ENCODE assay signal across 8 cellular contexts in genomic region chr1:228102791-228103620, GRCh38. TPM values are rescaled to one million over a fixed set of nuclear protein-coding genes. Genes with fewer than 3 reads are reported as not detected.
DNase-seq lines count a peak whose midpoint lies in the region; ATAC-seq, FAIRE-seq and TF ChIP-seq lines count a peak whose summit lies in the region.

Gene C1orf35, minus strand, starts transcription at chr1:228103325. Its CDS starts 98 bp downstream, at chr1:228103227.

- H3K4me3 Mint-ChIP-seq in activated naive CD8-positive, alpha-beta T cell treated with anti-CD3 and anti-CD28 coated beads, Interleukin-2, amount 10 ng/mL, durations not matched to agents 7 days and 5 days = peak within 1 kb of the TSS; percentile 93

- POLR2A ChIA-PET in activated naive CD8-positive, alpha-beta T cell treated with anti-CD3 and anti-CD28 coated beads, Interleukin-2, amount 10 ng/mL, durations not matched to agents 7 days and 5 days (lab: Charles Lee) = interaction anchor here (1.0 to 1.2 kb wide), 2 partner anchors 20 to 24 kb away, joined by 3 to 5 read pairs; partner anchors contain the start of gene ARF1

- H3K9me3 Mint-ChIP-seq in activated naive CD8-positive, alpha-beta T cell treated with anti-CD3 and anti-CD28 coated beads, Interleukin-2, amount 10 ng/mL, durations not matched to agents 7 days and 5 days = no peaks in the 10 kb centered on the region

- 0% methylated on average over 68 to 104 of the region's 104 CpGs for WGBS in pancreas, 2 donors

- FAIRE-seq in GM12891 (lab: Jason Lieb, UNC) (peak; percentile 99), pancreas (lab: Jason Lieb, UNC) (no peak)

- intact Hi-C loops in Right ventricle myocardium inferior (cut with DNase I) = no loop called here
- intact Hi-C loops in pancreas (cut with DNase I) = no loop called here
- intact Hi-C loops in tibial artery (cut with DNase I; ENCODE audit: low total_unique reads) = loop anchor here (1.0 to 10.0 kb wide), 2 partner anchors 20 to 62 kb away; partner anchors contain the start of gene IBA57

- peak within 1 kb of the TSS; percentile 56 to 77 (median 70) for H3K4me3 ChIP-seq in pancreas
- H3K4me3 ChIP-seq in tibial artery = peak within 1 kb of the TSS; percentile 83 to 93

- DNase-seq in GM12891 (ENCODE audit: insufficient read length, low spot score) (peak; percentile 98), NCI-H1417 treated with DMSO at 0.1 percent for 48 hours (lab: John Stamatoyannopoulos, UW) (peak; percentile 70), SW 1271 (lab: John Stamatoyannopoulos, UW) (peak; percentile 66 to 76), Right ventricle myocardium inferior (ENCODE audit: missing footprints) (peak; percentile 97), pancreas (peak; percentile 89 to 98 (median 94)), tibial artery (peak; percentile 91 to 97)
- peak; percentile 96 for DNase-seq in activated naive CD8-positive, alpha-beta T cell treated with anti-CD3 and anti-CD28 coated beads, Interleukin-2, amount 10 ng/mL, durations not matched to agents 7 days and 5 days

- H3K27ac ChIP-seq in pancreas = peak within 1 kb of the TSS; percentile 81 to 94 (median 90)
- H3K27ac ChIP-seq in tibial artery = peak within 1 kb of the TSS; percentile 91 to 98

- H3K9me3 ChIP-seq in pancreas (no peaks in the 10 kb centered on the region), tibial artery (no peaks in the 10 kb centered on the region)

- H3K36me3 Mint-ChIP-seq in activated naive CD8-positive, alpha-beta T cell treated with anti-CD3 and anti-CD28 coated beads, Interleukin-2, amount 10 ng/mL, durations not matched to agents 7 days and 5 days = peaks cover 9% of the 10 kb centered on the region

- no peak; the same call in 1 of the 2 replicates for TF ChIP-seq POLR2A in GM12891 (IDR thresholded peaks at IDR 0.05; ENCODE audit: low read depth, low read length)

- no peaks in the 10 kb centered on the region for H3K27me3 Mint-ChIP-seq in activated naive CD8-positive, alpha-beta T cell treated with anti-CD3 and anti-CD28 coated beads, Interleukin-2, amount 10 ng/mL, durations not matched to agents 7 days and 5 days

- H3K4me1 Mint-ChIP-seq in activated naive CD8-positive, alpha-beta T cell treated with anti-CD3 and anti-CD28 coated beads, Interleukin-2, amount 10 ng/mL, durations not matched to agents 7 days and 5 days = peaks cover 15% of the 10 kb centered on the region

- H3K27me3 ChIP-seq in pancreas = no peaks in the 10 kb centered on the region
- no peaks in the 10 kb centered on the region for H3K27me3 ChIP-seq in tibial artery

- H3K4me1 ChIP-seq in pancreas = peaks cover 0 to 12% (median 0%) of the 10 kb centered on the region in 3 donors
- peaks cover 0 to 30% (median 24%) of the 10 kb centered on the region in 4 donors for H3K4me1 ChIP-seq in tibial artery

- H3K27ac Mint-ChIP-seq in activated naive CD8-positive, alpha-beta T cell treated with anti-CD3 and anti-CD28 coated beads, Interleukin-2, amount 10 ng/mL, durations not matched to agents 7 days and 5 days = peak within 1 kb of the TSS; percentile 93

- H3K36me3 ChIP-seq in pancreas (peaks cover 0 to 21% (median 0%) of the 10 kb centered on the region in 3 donors), tibial artery (peaks cover 16 to 59% (median 45%) of the 10 kb centered on the region in 3 donors)

- peak; percentile 86 for ATAC-seq in HG02798 (IDR thresholded peaks at IDR 0.05; ENCODE audit: poor library complexity, unreplicated experiment)
- ATAC-seq in activated naive CD8-positive, alpha-beta T cell treated with anti-CD3 and anti-CD28 coated beads, Interleukin-2, amount 10 ng/mL, durations not matched to agents 7 days and 5 days (ENCODE audit: low read depth) = peak; percentile 91
- ATAC-seq in Right ventricle myocardium inferior = peak; percentile 91
- peak; percentile 85 to 93 (median 86) for ATAC-seq in pancreas

- TF ChIP-seq CTCF in pancreas (IDR thresholded peaks at IDR 0.05) (no peak), tibial artery (IDR thresholded peaks at IDR 0.05) (no peak)

TF ChIP-seq in GM12891, 5 proteins besides CTCF, POLR2A, EP300 and RAD21:
- TF ChIP-seq TAF1 (IDR thresholded peaks at IDR 0.05; ENCODE audit: low read depth, low read length) = no peak
- TF ChIP-seq POLR2AphosphoS5 (IDR thresholded peaks at IDR 0.05; ENCODE audit: low read depth, low read length) = 0 out of 2 replicates have a peak, but pooled peaks have one; percentile 30
- TF ChIP-seq POU2F2 (IDR thresholded peaks at IDR 0.05; ENCODE audit: low read depth, low read length) = no peak
- peak; percentile 56 for TF ChIP-seq PAX5 (IDR thresholded peaks at IDR 0.05; ENCODE audit: insufficient read depth, low read length, severe bottlenecking)
- no peak for TF ChIP-seq SPI1 (IDR thresholded peaks at IDR 0.05; ENCODE audit: low read depth, low read length)
TF ChIP-seq in GM12891: peak in this region for 2.

RNA-seq across cellular contexts. Expression of gene C1orf35, which starts in this region (rescaled TPM):
- polyA plus RNA-seq in GM12891 (2012; ENCODE audit: low read depth, missing spikeins) = 12.0 TPM
- total RNA-seq in activated naive CD8-positive, alpha-beta T cell treated with anti-CD3 and anti-CD28 coated beads, Interleukin-2, amount 10 ng/mL, durations not matched to agents 7 days and 5 days = 10 to 100 TPM; 25.2 to 29.2 TPM
- total RNA-seq in Right ventricle myocardium inferior (6.0 TPM), pancreas (1 to 10 TPM; 6.3 to 9.3 (median 7.8) TPM)
- 10 to 100 TPM; 18.9 to 33.2 TPM for polyA plus RNA-seq in pancreas

Comparison
In these comparisons a context has a peak if more than half of its experiments do, and no peak if none do; other contexts are left out.
1. Peak in every context shown above with its lines: DNase-seq, ATAC-seq, H3K4me3 ChIP-seq and H3K27ac ChIP-seq.